ENCODE assay signal across 8 cellular contexts in the genomic region with DNA sequence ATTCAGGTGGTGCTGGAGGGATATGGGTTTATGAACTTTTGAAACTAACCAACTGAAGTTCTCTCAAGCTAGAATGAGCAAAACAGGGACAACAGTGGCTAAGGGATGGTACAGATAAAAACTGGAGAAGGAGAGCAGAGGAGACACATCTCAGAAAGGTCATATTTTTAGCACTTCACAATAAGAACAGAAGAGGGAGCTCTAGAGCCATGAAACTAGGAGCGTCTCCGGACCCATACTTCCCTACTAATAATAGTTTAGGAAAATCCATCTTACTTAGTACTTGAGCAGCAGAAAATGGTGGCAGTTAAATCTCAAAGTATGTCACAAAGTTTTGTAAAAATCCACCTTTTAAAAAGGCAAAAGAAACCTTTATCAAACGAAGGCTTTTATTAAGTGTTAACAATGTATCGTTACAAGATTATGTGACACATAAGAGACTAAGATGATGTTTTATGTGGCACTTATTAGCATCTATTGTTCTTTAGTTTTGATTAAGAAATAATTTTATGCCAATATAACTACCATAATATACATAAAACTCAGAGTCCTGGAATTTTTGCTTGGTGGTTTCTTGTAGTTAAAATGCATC.
A peak's percentile ranks its signal among the peaks of the same experiment; 100 is the strongest.
DNase-seq lines count a peak whose midpoint lies in the region; ATAC-seq and TF ChIP-seq lines count a peak whose summit lies in the region.

No MANE protein-coding gene starts in this region.

- H3K9me3 ChIP-seq in left lung = no peaks in the 10 kb centered on the region

- no peaks in the 10 kb centered on the region for H3K4me1 ChIP-seq in left lung

- no peaks in the 10 kb centered on the region for H3K27me3 ChIP-seq in left lung

- ATAC-seq in GM19324 (IDR thresholded peaks at IDR 0.05; ENCODE audit: low FRiP score, unreplicated experiment) (peak; percentile 78), HG03342 (IDR thresholded peaks at IDR 0.05; ENCODE audit: unreplicated experiment) (peak; percentile 77), left lung (peak; percentile 92)

- H3K4me3 ChIP-seq in cardiac fibroblast (replicated peaks in 1 of 2; ENCODE audit: low read depth in 2 of 2, low read length in 2 of 2) = no peak overlapping the region
- H3K4me3 ChIP-seq in left lung = no peak overlapping the region

- DNase-seq in DMS114 treated with DMSO at 0.1 percent for 48 hours (lab: John Stamatoyannopoulos, UW; ENCODE audit: unreplicated experiment) = peak; percentile 87
- peak; percentile 53 for DNase-seq in NCI-H748 treated with DMSO at 0.1 percent for 48 hours (lab: John Stamatoyannopoulos, UW)
- peak; percentile 70 to 71 for DNase-seq in cardiac fibroblast (ENCODE audit: low read depth in 2 of 2)
- DNase-seq in left lung = no peak
- DNase-seq in GDM1 (lab: John Stamatoyannopoulos, UW) = no peak
- no peak for DNase-seq in activated gamma-delta T cell (lab: John Stamatoyannopoulos, UW)

- intact Hi-C loops in left lung (cut with DNase I) = no loop called here

- H3K36me3 ChIP-seq in left lung = no peaks in the 10 kb centered on the region

- no peak overlapping the region for H3K27ac ChIP-seq in left lung

- TF ChIP-seq CTCF in cardiac fibroblast (IDR thresholded peaks at IDR 0.05; ENCODE audit: low read depth, low read length) (peak; percentile 53), left lung (IDR thresholded peaks at IDR 0.05) (peak; percentile 56 to 58)

Comparison
In these comparisons a context has a peak if more than half of its experiments do, and no peak if none do; other contexts are left out.
1. DNase-seq: peak in DMS114 treated with DMSO at 0.1 percent for 48 hours (single experiment), NCI-H748 treated with DMSO at 0.1 percent for 48 hours (single experiment) and cardiac fibroblast (2 of 2); none in left lung (0 of 2), GDM1 (single experiment) and activated gamma-delta T cell (single experiment).
2. Peak in every context shown above with its lines, with median percentiles within 50 percentile points of each other: ATAC-seq.